ENCODE assay signal across 10 cellular contexts in the genomic region with DNA sequence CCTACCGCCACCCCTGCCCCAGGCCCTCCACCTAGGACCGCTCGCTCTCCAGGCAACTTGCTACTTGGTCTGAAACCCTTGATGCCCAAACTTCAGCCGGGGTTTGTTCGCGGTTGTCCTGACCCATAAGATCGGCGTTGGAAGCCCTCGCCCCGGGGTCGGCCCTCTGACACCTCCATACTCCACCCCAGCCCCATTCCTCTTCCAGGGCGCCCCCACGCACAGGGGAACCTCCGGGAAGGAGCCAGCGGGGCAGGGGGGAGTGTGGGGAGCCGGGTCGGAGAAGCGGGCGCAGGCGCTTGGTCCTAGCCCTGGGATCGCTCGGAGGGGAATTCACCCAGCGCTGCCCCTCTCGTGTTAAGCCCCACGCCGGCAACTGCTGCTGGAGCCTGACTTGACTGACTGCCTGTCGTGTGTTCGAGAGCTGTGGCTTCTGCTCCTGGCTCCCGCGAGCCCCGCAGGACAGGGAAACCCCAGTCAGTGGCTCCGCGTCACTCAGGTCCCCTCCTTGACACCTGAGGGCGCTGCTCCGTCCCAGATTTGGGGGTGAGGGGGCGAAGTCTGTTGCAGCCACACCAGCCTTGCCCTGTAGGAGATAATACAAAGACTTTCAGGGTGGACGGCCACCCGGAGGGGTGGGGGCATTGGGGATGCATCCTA. TPM values are rescaled to one million over a fixed set of nuclear protein-coding genes. Genes with fewer than 3 reads are reported as not detected.
DNase-seq lines count a peak whose midpoint lies in the region; ATAC-seq and TF ChIP-seq lines count a peak whose summit lies in the region.
"Had no signal": no experiment of that assay in that cellular context is flagged by ENCODE, and none has a peak within 500 bp of the region (broad histone marks: within the 10 kb centered on the region; RNA-seq: fewer than 3 reads in every experiment).

No MANE protein-coding gene starts in this region.

- peak overlapping the region; percentile 81 for H3K4me3 Mint-ChIP-seq in neural crest cell

- intact Hi-C loops in heart right ventricle (cut with DNase I) (loop anchor here in 1 of 10 donors (10.0 kb wide), 1 partner anchor 283 kb away; no protein-coding TSS in a partner anchor), cardiac septum (cut with DNase I) (no loop called here), aorta (cut with DNase I) (loop anchor here (2.0 to 5.0 kb wide), 3 partner anchors 296 to 391 kb away; no protein-coding TSS in a partner anchor)

- H3K27ac ChIP-seq in heart right ventricle (no peak overlapping the region), foreskin keratinocyte (no peak overlapping the region), aorta (ENCODE audit: low read depth in 1 of 2, low read length in 2 of 2) (no peak overlapping the region)

- 2 to 3% methylated on average over 38 of the region's 38 CpGs for WGBS in heart right ventricle, 2 donors
- WGBS in aorta, 2 donors: 2% methylated on average over 32 to 38 of the region's 38 CpGs

- H3K9me3 Mint-ChIP-seq in neural crest cell: no peaks in the 10 kb centered on the region
- H3K9me3 Mint-ChIP-seq: activated naive CD4-positive, alpha-beta T cell treated with anti-CD3 and anti-CD28 coated beads, Interleukin-2, amount 50 U/mL, for 24 hours had no signal

- peak in 2 of 8 donors; percentile 14 to 24 for ATAC-seq in heart right ventricle
- ATAC-seq in foreskin keratinocyte: peak; percentile 3
- ATAC-seq in aorta (ENCODE audit: low FRiP score): peak; percentile 24
- no peak for ATAC-seq in HG03439 (IDR thresholded peaks at IDR 0.05; ENCODE audit: unreplicated experiment)
- ATAC-seq in GM18909 (IDR thresholded peaks at IDR 0.05; ENCODE audit: poor library complexity, unreplicated experiment): no peak

- H3K4me3 ChIP-seq in heart right ventricle (peak overlapping the region in 8 of 10 donors; percentile 9 to 50 (median 40)), aorta (ENCODE audit: low read length in 2 of 2) (peak overlapping the region; percentile 44 to 63)

- DNase-seq in heart right ventricle: peak in 1 of 2 donors; percentile 5
- no peak for DNase-seq in cardiac septum (ENCODE audit: low spot score)
- DNase-seq in foreskin keratinocyte: no peak
- peak; percentile 11 for DNase-seq in neural crest cell (ENCODE audit: low read depth, low spot score)
- peak; percentile 46 to 79 for DNase-seq in aorta
- no peak for DNase-seq in GF-D8 (lab: John Stamatoyannopoulos, UW)
- DNase-seq: stimulated activated CD4-positive, alpha-beta T cell treated with anti-CD3 and anti-CD28 coated beads, Interleukin-4, amount 100 ng/mL, for 1 hour had no signal

- no peak overlapping the region for H3K27ac Mint-ChIP-seq in neural crest cell (ENCODE audit: unreplicated experiment)
- H3K27ac Mint-ChIP-seq: activated naive CD4-positive, alpha-beta T cell treated with anti-CD3 and anti-CD28 coated beads, Interleukin-2, amount 50 U/mL, for 24 hours had no signal

- H3K27me3 ChIP-seq in heart right ventricle (peaks cover 7 to 62% (median 50%) of the 10 kb centered on the region in 7 donors), foreskin keratinocyte (peaks cover 57% of the 10 kb centered on the region), aorta (ENCODE audit: control insufficient read depth in 1 of 2, insufficient read depth in 2 of 2, low read length in 1 of 2) (no peaks in the 10 kb centered on the region)

- peaks cover 4% of the 10 kb centered on the region for H3K4me1 Mint-ChIP-seq in neural crest cell

- H3K9me3 ChIP-seq in heart right ventricle: peaks cover 0 to 2% (median 0%) of the 10 kb centered on the region in 11 donors
- no peaks in the 10 kb centered on the region for H3K9me3 ChIP-seq in aorta (ENCODE audit: control insufficient read depth, low read length)

- TF ChIP-seq CTCF in heart right ventricle (IDR thresholded peaks at IDR 0.05): peak in 1 of 9 donors; percentile 14
- no peak for TF ChIP-seq CTCF in foreskin keratinocyte (conservative IDR thresholded peaks at IDR 0.05)
- TF ChIP-seq CTCF in neural crest cell (conservative IDR thresholded peaks at IDR 0.05): no peak

- peaks cover 2% of the 10 kb centered on the region for H3K36me3 Mint-ChIP-seq in neural crest cell (ENCODE audit: low read depth)
- H3K36me3 Mint-ChIP-seq: activated naive CD4-positive, alpha-beta T cell treated with anti-CD3 and anti-CD28 coated beads, Interleukin-2, amount 50 U/mL, for 24 hours had no signal

- peaks cover 84% of the 10 kb centered on the region for H3K27me3 Mint-ChIP-seq in neural crest cell (ENCODE audit: low read depth)

- H3K36me3 ChIP-seq in heart right ventricle (no peaks in the 10 kb centered on the region), aorta (ENCODE audit: control insufficient read depth in 1 of 2, insufficient read depth in 2 of 2, low read length in 1 of 2) (no peaks in the 10 kb centered on the region)

- peaks cover 0 to 5% (median 0%) of the 10 kb centered on the region in 9 donors for H3K4me1 ChIP-seq in heart right ventricle
- peaks cover 7% of the 10 kb centered on the region for H3K4me1 ChIP-seq in foreskin keratinocyte
- H3K4me1 ChIP-seq in aorta (ENCODE audit: control insufficient read depth in 1 of 2, insufficient read depth in 2 of 2, low read length in 2 of 2): no peaks in the 10 kb centered on the region

RNA-seq across cellular contexts. Expression of gene RYR3, which starts 0.7 kb away (rescaled TPM):
- total RNA-seq in heart right ventricle (under 1 TPM in 8 of 10 donors, not detected in 2; 0.02 to 1.00 (median 0.15) TPM), cardiac septum (0.54 TPM), foreskin keratinocyte (under 0.01 TPM in 2 replicates), neural crest cell (1.5 and 2.2 TPM in 2 replicates), aorta (10 to 100 TPM; 15.6 to 23.1 TPM)
- polyA plus RNA-seq in heart right ventricle (under 1 TPM; 0.06 to 0.07 TPM), foreskin keratinocyte (not detected in 2 replicates), aorta (10 to 100 TPM in 1 of 2 donors, under 1 TPM in 1; 0.88 to 12.0 TPM)

Comparison
In these comparisons a context has a peak if more than half of its experiments do, and no peak if none do; other contexts are left out.
1. ATAC-seq: peak in foreskin keratinocyte (single experiment) and aorta (single experiment); none in HG03439 (single experiment) and GM18909 (single experiment).
2. DNase-seq: peak in neural crest cell (single experiment) and aorta (2 of 2); none in cardiac septum (single experiment), foreskin keratinocyte (0 of 2) and GF-D8 (single experiment).